Comparison of ENCODE assay signal across 8 cellular contexts in the genomic region with DNA sequence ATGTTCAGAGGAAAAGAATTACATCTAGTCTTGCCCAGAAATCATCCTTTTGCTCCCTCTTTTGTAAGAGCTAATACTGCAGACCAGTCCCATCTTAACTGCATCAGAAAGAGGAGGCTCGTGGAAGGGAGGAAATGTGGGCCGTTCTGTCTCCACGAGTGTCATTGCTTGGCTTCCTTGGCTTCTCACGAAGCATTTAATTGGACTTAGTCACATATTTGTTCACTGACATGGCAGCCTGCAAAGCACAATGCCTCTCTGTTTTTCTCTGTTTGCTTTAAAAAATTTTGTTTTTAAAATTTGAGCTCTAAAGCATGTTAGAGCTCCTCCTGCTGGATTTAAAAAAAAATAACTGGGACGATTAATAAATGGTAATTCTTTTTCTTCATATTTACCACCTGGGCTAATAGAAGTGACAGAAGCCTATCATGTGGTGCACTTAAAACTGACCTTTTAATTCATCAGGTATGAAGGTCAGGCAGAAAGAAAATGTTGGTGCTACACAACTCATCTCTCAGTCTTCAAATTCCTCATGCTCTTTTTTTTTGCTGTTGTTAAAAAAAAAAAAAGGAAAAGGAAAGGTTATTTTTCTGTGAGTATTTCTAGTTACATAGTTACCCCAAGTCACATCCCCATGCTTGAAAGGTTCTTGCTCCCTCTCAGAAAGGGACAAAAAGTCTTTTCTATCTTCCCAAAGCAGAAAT. TPM values are rescaled to one million over a fixed set of nuclear protein-coding genes. Genes with fewer than 3 reads are reported as not detected.
DNase-seq lines count a peak whose midpoint lies in the region; ATAC-seq, FAIRE-seq and TF ChIP-seq lines count a peak whose summit lies in the region.

No MANE protein-coding gene starts in this region.

- peak overlapping the region; percentile 12 for H3K9ac ChIP-seq in endothelial cell of umbilical vein (replicated peaks; ENCODE audit: extremely low read depth, insufficient read depth, low read length)

- H3K4me3 ChIP-seq in MG63 = no peak overlapping the region
- no peak overlapping the region for H3K4me3 ChIP-seq in endothelial cell of umbilical vein (replicated peaks in 1 of 3; ENCODE audit: insufficient read depth in 1 of 3, low read depth in 1 of 3, low read length in 3 of 3)
- H3K4me3 ChIP-seq in tibial artery = peak overlapping the region; percentile 26 to 28

- intact Hi-C loops in endothelial cell of umbilical vein (cut with micrococcal nuclease) (loop anchor here (1.0 to 2.0 kb wide), 10 partner anchors 41 to 397 kb away; no protein-coding TSS in a partner anchor), tibial artery (cut with DNase I; ENCODE audit: low total_unique reads) (loop anchor here (5.0 to 10.0 kb wide), 3 partner anchors 55 to 307 kb away; no protein-coding TSS in a partner anchor)

- peak; percentile 19 for DNase-seq in stimulated activated CD4-positive, alpha-beta T cell treated with anti-CD3 and anti-CD28 coated beads, Interleukin-15, amount 100 ng/mL, for 24 hours
- DNase-seq in stimulated activated CD4-positive, alpha-beta T cell treated with anti-CD3 and anti-CD28 coated beads, Interleukin-1b, Interleukin-23, amount 100 ng/mL, for 48 hours = no peak
- DNase-seq in MG63 (peak; percentile 63), UCSD-AML1 (lab: John Stamatoyannopoulos, UW; ENCODE audit: unreplicated experiment) (peak; percentile 16), endothelial cell of umbilical vein (ENCODE audit: low read depth, low spot score) (peak; percentile 89), midbrain (lab: John Stamatoyannopoulos, UW) (peak; percentile 76), tibial artery (peak; percentile 73 to 76)

- TF ChIP-seq CTCF in endothelial cell of umbilical vein (IDR thresholded peaks at IDR 0.05; ENCODE audit: extremely low read depth in 1 of 2, insufficient read depth in 1 of 2, low read depth in 1 of 2, low read length in 2 of 2) = peak; percentile 20 to 40
- TF ChIP-seq CTCF in tibial artery (IDR thresholded peaks at IDR 0.05) = peak; percentile 59 to 77

- H3K27ac ChIP-seq in endothelial cell of umbilical vein (ENCODE audit: insufficient read depth, low read depth, low read length) = peak overlapping the region; percentile 69
- H3K27ac ChIP-seq in tibial artery = peak overlapping the region; percentile 74 to 77

- H3K4me1 ChIP-seq in endothelial cell of umbilical vein (ENCODE audit: control insufficient read depth, extremely low read depth, insufficient read depth, low read length) (peaks cover 23% of the 10 kb centered on the region), tibial artery (peaks cover 0 to 69% (median 30%) of the 10 kb centered on the region in 4 donors)

- no peak for ATAC-seq in HG03565 (IDR thresholded peaks at IDR 0.05; ENCODE audit: unreplicated experiment)

- H3K4me2 ChIP-seq in endothelial cell of umbilical vein (ENCODE audit: insufficient read depth, low read length) = peak overlapping the region; percentile 71

- CTCF ChIA-PET in endothelial cell of umbilical vein (lab: Charles Lee) = interaction anchor here (0.7 to 5.1 kb wide), 68 partner anchors 9 to 599 kb away, joined by 3 to 142 read pairs (median 5); partner anchors contain the start of gene C1orf105

- no peaks in the 10 kb centered on the region; the same call in 1 of the 2 replicates for H3K9me3 ChIP-seq in MG63
- H3K9me3 ChIP-seq in endothelial cell of umbilical vein (replicated peaks; ENCODE audit: control insufficient read depth, insufficient read depth, low read length) = no peaks in the 10 kb centered on the region
- H3K9me3 ChIP-seq in tibial artery = no peaks in the 10 kb centered on the region

- dilution Hi-C loops in endothelial cell of umbilical vein (cut with MboI; ENCODE audit: extremely low pct_ligation_motif_present, low sequenced_read_pairs) = loop anchor here (25.0 kb wide), 1 partner anchor 387 kb away; no protein-coding TSS in a partner anchor

- no peaks in the 10 kb centered on the region for H3K27me3 ChIP-seq in MG63
- no peaks in the 10 kb centered on the region for H3K27me3 ChIP-seq in endothelial cell of umbilical vein (ENCODE audit: control insufficient read depth in 2 of 2, insufficient read depth in 2 of 2, low read length in 2 of 2)
- no peaks in the 10 kb centered on the region for H3K27me3 ChIP-seq in tibial artery

- H3K79me2 ChIP-seq in endothelial cell of umbilical vein (ENCODE audit: control insufficient read depth, insufficient read depth, low read length) = no peaks in the 10 kb centered on the region

- POLR2A ChIA-PET in endothelial cell of umbilical vein (lab: Charles Lee) = interaction anchor here (0.7 to 0.8 kb wide), 2 partner anchors 132 to 397 kb away, joined by 3 read pairs; no protein-coding TSS in a partner anchor

- BruUV-seq in endothelial cell of umbilical vein (replicated peaks; lab: Mats Ljungman, UMichigan) = no TSS peak

- no peaks in the 10 kb centered on the region for H3K9me1 ChIP-seq in endothelial cell of umbilical vein (replicated peaks; ENCODE audit: control insufficient read depth, extremely low read depth, insufficient read depth, low read length)

- no peak for TF ChIP-seq POLR2A in endothelial cell of umbilical vein (IDR thresholded peaks at IDR 0.05; ENCODE audit: low read depth, low read length)

- H4K20me1 ChIP-seq in endothelial cell of umbilical vein (replicated peaks; ENCODE audit: control insufficient read depth, extremely low read depth, insufficient read depth, low read length) = no peaks in the 10 kb centered on the region

- peak overlapping the region; percentile 85 for H2AFZ ChIP-seq in endothelial cell of umbilical vein (ENCODE audit: low read depth, low read length)

- peak; percentile 83 for FAIRE-seq in endothelial cell of umbilical vein (lab: Jason Lieb, UNC)

- H3K36me3 ChIP-seq in MG63 = no peaks in the 10 kb centered on the region
- no peaks in the 10 kb centered on the region for H3K36me3 ChIP-seq in endothelial cell of umbilical vein (ENCODE audit: control insufficient read depth in 2 of 2, extremely low read depth in 1 of 2, insufficient read depth in 2 of 2, low read length in 2 of 2)
- H3K36me3 ChIP-seq in tibial artery = no peaks in the 10 kb centered on the region

TF ChIP-seq in endothelial cell of umbilical vein, 7 proteins besides CTCF, POLR2A, EP300 and RAD21:
- no peak for TF ChIP-seq EZH2 (IDR thresholded peaks at IDR 0.05; ENCODE audit: borderline replicate concordance, low read depth, low read length, severe bottlenecking)
- TF ChIP-seq FOS (IDR thresholded peaks at IDR 0.05; ENCODE audit: borderline replicate concordance, insufficient read depth, low read length) = peak; percentile 67
- TF ChIP-seq MYC (IDR thresholded peaks at IDR 0.05; ENCODE audit: low read depth, low read length) = no peak
- peak; percentile 48 for TF ChIP-seq POLR2AphosphoS5 (IDR thresholded peaks at IDR 0.05; ENCODE audit: insufficient read depth, low read depth, low read length)
- peak; percentile 36 for TF ChIP-seq JUN (IDR thresholded peaks at IDR 0.05; ENCODE audit: borderline replicate concordance, insufficient read depth, insufficient read length, low read depth)
- peak; percentile 30 for TF ChIP-seq GATA2 (IDR thresholded peaks at IDR 0.05; ENCODE audit: insufficient read depth, insufficient read length, low read depth, low read length)
- TF ChIP-seq, protein P1, sequence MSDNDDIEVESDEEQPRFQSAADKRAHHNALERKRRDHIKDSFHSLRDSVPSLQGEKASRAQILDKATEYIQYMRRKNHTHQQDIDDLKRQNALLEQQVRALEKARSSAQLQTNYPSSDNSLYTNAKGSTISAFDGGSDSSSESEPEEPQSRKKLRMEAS (IDR thresholded peaks at IDR 0.05; ENCODE audit: insufficient read depth, insufficient read length) = no peak
TF ChIP-seq in endothelial cell of umbilical vein: peak in this region for 4.

RNA-seq across cellular contexts. Expression of gene C1orf105, which starts 21.0 kb away (rescaled TPM):
- not detected in 2 replicates for total RNA-seq in MG63 (2014; rRNA removed; shearing (Covaris generic); ENCODE audit: low replicate concordance)
- total RNA-seq in endothelial cell of umbilical vein = not detected in 2 replicates
- polyA plus RNA-seq in endothelial cell of umbilical vein = not detected in 2 replicates
- polyA plus RNA-seq in endothelial cell of umbilical vein (2011; cell fraction: cytosol; rRNA removed) = not detected in 2 replicates
- polyA plus RNA-seq in endothelial cell of umbilical vein (2011; cell fraction: nucleus; rRNA removed) = not detected in 2 replicates
- not detected in 2 replicates for polyA plus RNA-seq in endothelial cell of umbilical vein (2012)
- not detected in 2 replicates for polyA minus RNA-seq in endothelial cell of umbilical vein
- not detected for polyA minus RNA-seq in endothelial cell of umbilical vein (2011; cell fraction: cytosol; rRNA and poly(A)+ RNA removed)
- polyA minus RNA-seq in endothelial cell of umbilical vein (2011; cell fraction: nucleus; rRNA and poly(A)+ RNA removed) = not detected in 2 replicates

RNA-seq across cellular contexts. Expression of gene PIGC, which starts 44.3 kb away (rescaled TPM):
- total RNA-seq in MG63 (2014; rRNA removed; shearing (Covaris generic); ENCODE audit: low replicate concordance) = 19.6 and 30.6 TPM in 2 replicates
- 15.9 and 16.1 TPM in 2 replicates for total RNA-seq in endothelial cell of umbilical vein
- 23.6 and 25.8 TPM in 2 replicates for polyA plus RNA-seq in endothelial cell of umbilical vein
- 17.3 TPM in 2 replicates for polyA plus RNA-seq in endothelial cell of umbilical vein (2011; cell fraction: cytosol; rRNA removed)
- 10.3 and 14.0 TPM in 2 replicates for polyA plus RNA-seq in endothelial cell of umbilical vein (2011; cell fraction: nucleus; rRNA removed)
- 13.9 and 18.1 TPM in 2 replicates for polyA plus RNA-seq in endothelial cell of umbilical vein (2012)
- polyA minus RNA-seq in endothelial cell of umbilical vein = 26.8 and 28.2 TPM in 2 replicates
- 18.7 TPM for polyA minus RNA-seq in endothelial cell of umbilical vein (2011; cell fraction: cytosol; rRNA and poly(A)+ RNA removed)
- polyA minus RNA-seq in endothelial cell of umbilical vein (2011; cell fraction: nucleus; rRNA and poly(A)+ RNA removed) = 10.3 and 13.6 TPM in 2 replicates

Comparison
In these comparisons a context has a peak if more than half of its experiments do, and no peak if none do; other contexts are left out.
1. H3K4me3 ChIP-seq: peak in tibial artery (2 of 2); none in MG63 (single experiment) and endothelial cell of umbilical vein (0 of 3).